In genomic region chr2:68467077-68467960, GRCh38 we compare ENCODE assay signal across 1 cellular context.
TF ChIP-seq lines count a peak whose summit lies in the region.

A gene with protein sequence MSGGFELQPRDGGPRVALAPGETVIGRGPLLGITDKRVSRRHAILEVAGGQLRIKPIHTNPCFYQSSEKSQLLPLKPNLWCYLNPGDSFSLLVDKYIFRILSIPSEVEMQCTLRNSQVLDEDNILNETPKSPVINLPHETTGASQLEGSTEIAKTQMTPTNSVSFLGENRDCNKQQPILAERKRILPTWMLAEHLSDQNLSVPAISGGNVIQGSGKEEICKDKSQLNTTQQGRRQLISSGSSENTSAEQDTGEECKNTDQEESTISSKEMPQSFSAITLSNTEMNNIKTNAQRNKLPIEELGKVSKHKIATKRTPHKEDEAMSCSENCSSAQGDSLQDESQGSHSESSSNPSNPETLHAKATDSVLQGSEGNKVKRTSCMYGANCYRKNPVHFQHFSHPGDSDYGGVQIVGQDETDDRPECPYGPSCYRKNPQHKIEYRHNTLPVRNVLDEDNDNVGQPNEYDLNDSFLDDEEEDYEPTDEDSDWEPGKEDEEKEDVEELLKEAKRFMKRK (plus strand): TSS chr2:68467585. CDS start chr2:68467732, 147 bp downstream.
A gene with protein sequence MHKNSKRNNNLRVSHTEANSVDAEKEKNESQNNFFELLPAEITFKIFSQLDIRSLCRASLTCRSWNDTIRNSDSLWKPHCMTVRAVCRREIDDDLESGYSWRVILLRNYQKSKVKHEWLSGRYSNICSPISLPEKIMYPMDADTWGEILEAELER (minus strand): TSS chr2:68467294. CDS start chr2:68465145, 2,149 bp downstream.

TF ChIP-seq in HepG2, 621 proteins besides CTCF, POLR2A, EP300 and RAD21 (continued from another document and continues in another):
- TF ChIP-seq, protein P1, sequence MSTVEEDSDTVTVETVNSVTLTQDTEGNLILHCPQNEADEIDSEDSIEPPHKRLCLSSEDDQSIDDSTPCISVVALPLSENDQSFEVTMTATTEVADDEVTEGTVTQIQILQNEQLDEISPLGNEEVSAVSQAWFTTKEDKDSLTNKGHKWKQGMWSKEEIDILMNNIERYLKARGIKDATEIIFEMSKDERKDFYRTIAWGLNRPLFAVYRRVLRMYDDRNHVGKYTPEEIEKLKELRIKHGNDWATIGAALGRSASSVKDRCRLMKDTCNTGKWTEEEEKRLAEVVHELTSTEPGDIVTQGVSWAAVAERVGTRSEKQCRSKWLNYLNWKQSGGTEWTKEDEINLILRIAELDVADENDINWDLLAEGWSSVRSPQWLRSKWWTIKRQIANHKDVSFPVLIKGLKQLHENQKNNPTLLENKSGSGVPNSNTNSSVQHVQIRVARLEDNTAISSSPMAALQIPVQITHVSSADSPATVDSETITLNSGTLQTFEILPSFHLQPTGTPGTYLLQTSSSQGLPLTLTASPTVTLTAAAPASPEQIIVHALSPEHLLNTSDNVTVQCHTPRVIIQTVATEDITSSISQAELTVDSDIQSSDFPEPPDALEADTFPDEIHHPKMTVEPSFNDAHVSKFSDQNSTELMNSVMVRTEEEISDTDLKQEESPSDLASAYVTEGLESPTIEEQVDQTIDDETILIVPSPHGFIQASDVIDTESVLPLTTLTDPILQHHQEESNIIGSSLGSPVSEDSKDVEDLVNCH (CRISPR knock-in tag; IDR thresholded peaks at IDR 0.05), result no peak
- TF ChIP-seq ZNF564 (CRISPR knock-in tag; IDR thresholded peaks at IDR 0.05) (no peak), ZNF253 (CRISPR knock-in tag; IDR thresholded peaks at IDR 0.05; ENCODE audit: borderline replicate concordance) (no peak), IRX3 (CRISPR knock-in tag; IDR thresholded peaks at IDR 0.05; ENCODE audit: borderline replicate concordance, low read depth) (peak; percentile 85), NCOA5 (CRISPR knock-in tag; IDR thresholded peaks at IDR 0.05) (no peak), NONO (IDR thresholded peaks at IDR 0.05) (no peak), NONO (CRISPR knock-in tag; conservative IDR thresholded peaks at IDR 0.05) (no peak), TMF1 (CRISPR knock-in tag; IDR thresholded peaks at IDR 0.05; ENCODE audit: low read depth) (no peak), POLR2AphosphoS5 (IDR thresholded peaks at IDR 0.05; ENCODE audit: low read depth, low read length) (peak; percentile 71; the same call in 1 of the 2 replicates), MTERF4 (CRISPR knock-in tag; IDR thresholded peaks at IDR 0.05) (peak; percentile 87; the same call in 1 of the 2 replicates), SMARCC2 (IDR thresholded peaks at IDR 0.05) (no peak), ARNTL (CRISPR knock-in tag; IDR thresholded peaks at IDR 0.05) (peak; percentile 74), AGO2 (optimal IDR thresholded peaks at IDR 0.05; ENCODE audit: low read depth, low read length) (peak; percentile 51), ZNF446 (CRISPR knock-in tag; IDR thresholded peaks at IDR 0.05) (no peak; the same call in 1 of the 2 replicates), ZNF607 (CRISPR knock-in tag; IDR thresholded peaks at IDR 0.05; ENCODE audit: borderline replicate concordance) (peak; percentile 37; the same call in 1 of the 2 replicates), CHCHD3 (CRISPR knock-in tag; IDR thresholded peaks at IDR 0.05) (peak; percentile 33; the same call in 1 of the 2 replicates), NR2F6 (IDR thresholded peaks at IDR 0.05) (no peak), NR2F6 (CRISPR knock-in tag; IDR thresholded peaks at IDR 0.05) (0 out of 2 replicates have a peak, but pooled peaks have one; percentile 26), ZNF839 (CRISPR knock-in tag; IDR thresholded peaks at IDR 0.05; ENCODE audit: borderline replicate concordance) (peak; percentile 4; the same call in 1 of the 2 replicates), KDM3A (CRISPR knock-in tag; IDR thresholded peaks at IDR 0.05; ENCODE audit: low read depth) (peak; percentile 79), NCOA1 (CRISPR knock-in tag; IDR thresholded peaks at IDR 0.05) (0 out of 2 replicates have a peak, but pooled peaks have one; percentile 70), ZNF577 (CRISPR knock-in tag; IDR thresholded peaks at IDR 0.05; ENCODE audit: borderline replicate concordance, low read depth) (no peak), ZNF235 (CRISPR knock-in tag; IDR thresholded peaks at IDR 0.05; ENCODE audit: borderline replicate concordance) (0 out of 2 replicates have a peak, but pooled peaks have one; percentile 67), ZNF792 (CRISPR knock-in tag; IDR thresholded peaks at IDR 0.05) (peak; percentile 25; the same call in 1 of the 2 replicates), ATF7-NPFF (CRISPR knock-in tag; IDR thresholded peaks at IDR 0.05; ENCODE audit: low read depth) (peak; percentile 81), CBX5 (CRISPR knock-in tag; IDR thresholded peaks at IDR 0.05; ENCODE audit: borderline replicate concordance) (peak; percentile 50; the same call in 1 of the 2 replicates), ZNF3 (CRISPR knock-in tag; IDR thresholded peaks at IDR 0.05) (0 out of 2 replicates have a peak, but pooled peaks have one; percentile 50), ZNF713 (CRISPR knock-in tag; IDR thresholded peaks at IDR 0.05) (no peak), TEAD2 (CRISPR knock-in tag; IDR thresholded peaks at IDR 0.05) (no peak), RNF2 (conservative IDR thresholded peaks at IDR 0.05; ENCODE audit: low read depth) (peak; percentile 82), PATZ1 (CRISPR knock-in tag; IDR thresholded peaks at IDR 0.05) (peak; percentile 81), MAFK (conservative IDR thresholded peaks at IDR 0.05 in 1 of 2, IDR thresholded peaks at IDR 0.05 in 1 of 2; ENCODE audit: low read length in 2 of 2) (no peak), EEA1 (CRISPR knock-in tag; IDR thresholded peaks at IDR 0.05; ENCODE audit: borderline replicate concordance) (0 out of 2 replicates have a peak, but pooled peaks have one; percentile 50), NFKBIZ (CRISPR knock-in tag; IDR thresholded peaks at IDR 0.05) (peak; percentile 29; the same call in 1 of the 2 replicates), CC2D1A (CRISPR knock-in tag; IDR thresholded peaks at IDR 0.05) (peak; percentile 73; the same call in 1 of the 2 replicates), TBX3 (IDR thresholded peaks at IDR 0.05; ENCODE audit: borderline replicate concordance) (peak; percentile 79; the same call in 1 of the 2 replicates), MTA1 (CRISPR knock-in tag; IDR thresholded peaks at IDR 0.05; ENCODE audit: borderline replicate concordance) (peak; percentile 89), TARDBP (CRISPR knock-in tag; IDR thresholded peaks at IDR 0.05) (peak; percentile 78), TBP (CRISPR knock-in tag; IDR thresholded peaks at IDR 0.05) (0 out of 2 replicates have a peak, but pooled peaks have one; percentile 52), RFX3 (CRISPR knock-in tag; IDR thresholded peaks at IDR 0.05) (no peak), MAF1 (CRISPR knock-in tag; IDR thresholded peaks at IDR 0.05; ENCODE audit: borderline replicate concordance) (0 out of 2 replicates have a peak, but pooled peaks have one; percentile 26), ASH2L (IDR thresholded peaks at IDR 0.05; ENCODE audit: insufficient read length, low read depth, low read length) (peak; percentile 85), ZFY (CRISPR knock-in tag; IDR thresholded peaks at IDR 0.05) (peak; percentile 97), ZNF614 (CRISPR knock-in tag; IDR thresholded peaks at IDR 0.05; ENCODE audit: borderline replicate concordance) (peak; percentile 10), SIX4 (CRISPR knock-in tag; IDR thresholded peaks at IDR 0.05) (peak; percentile 45; the same call in 1 of the 2 replicates), TFE3 (CRISPR knock-in tag; IDR thresholded peaks at IDR 0.05) (no peak; the same call in 1 of the 2 replicates), ZNF75D (CRISPR knock-in tag; IDR thresholded peaks at IDR 0.05; ENCODE audit: borderline replicate concordance) (peak; percentile 84; the same call in 1 of the 2 replicates)
- TF ChIP-seq, protein P2, sequence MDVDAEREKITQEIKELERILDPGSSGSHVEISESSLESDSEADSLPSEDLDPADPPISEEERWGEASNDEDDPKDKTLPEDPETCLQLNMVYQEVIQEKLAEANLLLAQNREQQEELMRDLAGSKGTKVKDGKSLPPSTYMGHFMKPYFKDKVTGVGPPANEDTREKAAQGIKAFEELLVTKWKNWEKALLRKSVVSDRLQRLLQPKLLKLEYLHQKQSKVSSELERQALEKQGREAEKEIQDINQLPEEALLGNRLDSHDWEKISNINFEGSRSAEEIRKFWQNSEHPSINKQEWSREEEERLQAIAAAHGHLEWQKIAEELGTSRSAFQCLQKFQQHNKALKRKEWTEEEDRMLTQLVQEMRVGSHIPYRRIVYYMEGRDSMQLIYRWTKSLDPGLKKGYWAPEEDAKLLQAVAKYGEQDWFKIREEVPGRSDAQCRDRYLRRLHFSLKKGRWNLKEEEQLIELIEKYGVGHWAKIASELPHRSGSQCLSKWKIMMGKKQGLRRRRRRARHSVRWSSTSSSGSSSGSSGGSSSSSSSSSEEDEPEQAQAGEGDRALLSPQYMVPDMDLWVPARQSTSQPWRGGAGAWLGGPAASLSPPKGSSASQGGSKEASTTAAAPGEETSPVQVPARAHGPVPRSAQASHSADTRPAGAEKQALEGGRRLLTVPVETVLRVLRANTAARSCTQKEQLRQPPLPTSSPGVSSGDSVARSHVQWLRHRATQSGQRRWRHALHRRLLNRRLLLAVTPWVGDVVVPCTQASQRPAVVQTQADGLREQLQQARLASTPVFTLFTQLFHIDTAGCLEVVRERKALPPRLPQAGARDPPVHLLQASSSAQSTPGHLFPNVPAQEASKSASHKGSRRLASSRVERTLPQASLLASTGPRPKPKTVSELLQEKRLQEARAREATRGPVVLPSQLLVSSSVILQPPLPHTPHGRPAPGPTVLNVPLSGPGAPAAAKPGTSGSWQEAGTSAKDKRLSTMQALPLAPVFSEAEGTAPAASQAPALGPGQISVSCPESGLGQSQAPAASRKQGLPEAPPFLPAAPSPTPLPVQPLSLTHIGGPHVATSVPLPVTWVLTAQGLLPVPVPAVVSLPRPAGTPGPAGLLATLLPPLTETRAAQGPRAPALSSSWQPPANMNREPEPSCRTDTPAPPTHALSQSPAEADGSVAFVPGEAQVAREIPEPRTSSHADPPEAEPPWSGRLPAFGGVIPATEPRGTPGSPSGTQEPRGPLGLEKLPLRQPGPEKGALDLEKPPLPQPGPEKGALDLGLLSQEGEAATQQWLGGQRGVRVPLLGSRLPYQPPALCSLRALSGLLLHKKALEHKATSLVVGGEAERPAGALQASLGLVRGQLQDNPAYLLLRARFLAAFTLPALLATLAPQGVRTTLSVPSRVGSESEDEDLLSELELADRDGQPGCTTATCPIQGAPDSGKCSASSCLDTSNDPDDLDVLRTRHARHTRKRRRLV (CRISPR knock-in tag; IDR thresholded peaks at IDR 0.05), result peak; percentile 83
- TF ChIP-seq, protein P3, sequence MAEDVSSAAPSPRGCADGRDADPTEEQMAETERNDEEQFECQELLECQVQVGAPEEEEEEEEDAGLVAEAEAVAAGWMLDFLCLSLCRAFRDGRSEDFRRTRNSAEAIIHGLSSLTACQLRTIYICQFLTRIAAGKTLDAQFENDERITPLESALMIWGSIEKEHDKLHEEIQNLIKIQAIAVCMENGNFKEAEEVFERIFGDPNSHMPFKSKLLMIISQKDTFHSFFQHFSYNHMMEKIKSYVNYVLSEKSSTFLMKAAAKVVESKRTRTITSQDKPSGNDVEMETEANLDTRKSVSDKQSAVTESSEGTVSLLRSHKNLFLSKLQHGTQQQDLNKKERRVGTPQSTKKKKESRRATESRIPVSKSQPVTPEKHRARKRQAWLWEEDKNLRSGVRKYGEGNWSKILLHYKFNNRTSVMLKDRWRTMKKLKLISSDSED (CRISPR knock-in tag; IDR thresholded peaks at IDR 0.05), result no peak
- TF ChIP-seq, protein P4, sequence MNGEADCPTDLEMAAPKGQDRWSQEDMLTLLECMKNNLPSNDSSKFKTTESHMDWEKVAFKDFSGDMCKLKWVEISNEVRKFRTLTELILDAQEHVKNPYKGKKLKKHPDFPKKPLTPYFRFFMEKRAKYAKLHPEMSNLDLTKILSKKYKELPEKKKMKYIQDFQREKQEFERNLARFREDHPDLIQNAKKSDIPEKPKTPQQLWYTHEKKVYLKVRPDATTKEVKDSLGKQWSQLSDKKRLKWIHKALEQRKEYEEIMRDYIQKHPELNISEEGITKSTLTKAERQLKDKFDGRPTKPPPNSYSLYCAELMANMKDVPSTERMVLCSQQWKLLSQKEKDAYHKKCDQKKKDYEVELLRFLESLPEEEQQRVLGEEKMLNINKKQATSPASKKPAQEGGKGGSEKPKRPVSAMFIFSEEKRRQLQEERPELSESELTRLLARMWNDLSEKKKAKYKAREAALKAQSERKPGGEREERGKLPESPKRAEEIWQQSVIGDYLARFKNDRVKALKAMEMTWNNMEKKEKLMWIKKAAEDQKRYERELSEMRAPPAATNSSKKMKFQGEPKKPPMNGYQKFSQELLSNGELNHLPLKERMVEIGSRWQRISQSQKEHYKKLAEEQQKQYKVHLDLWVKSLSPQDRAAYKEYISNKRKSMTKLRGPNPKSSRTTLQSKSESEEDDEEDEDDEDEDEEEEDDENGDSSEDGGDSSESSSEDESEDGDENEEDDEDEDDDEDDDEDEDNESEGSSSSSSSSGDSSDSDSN (CRISPR knock-in tag; IDR thresholded peaks at IDR 0.05), result peak; percentile 91
